1 cellular context compared by ENCODE assay signal in genomic region chr13:30421093-30422055, GRCh38.
A peak's percentile ranks its signal among the peaks of the same experiment; 100 is the strongest.
TF ChIP-seq lines count a peak whose summit lies in the region.

No MANE protein-coding gene starts in this region.

TF ChIP-seq in HEK293, 187 proteins besides CTCF, POLR2A, EP300 and RAD21 (continued from another document and continues in another):
- TF ChIP-seq ZNF513 (tag by site-specific recombination; IDR thresholded peaks at IDR 0.05) (no peak), GLIS1 (tag by site-specific recombination; IDR thresholded peaks at IDR 0.05) (no peak), HOXD13 (CRISPR knock-in tag; IDR thresholded peaks at IDR 0.05; ENCODE audit: borderline replicate concordance) (no peak), ZNF621 (tag by site-specific recombination; IDR thresholded peaks at IDR 0.05) (no peak), ZNF37A (tag by site-specific recombination; IDR thresholded peaks at IDR 0.05) (no peak), ZNF16 (tag by site-specific recombination; IDR thresholded peaks at IDR 0.05; ENCODE audit: low read depth) (no peak), ZNF114 (tag by site-specific recombination; IDR thresholded peaks at IDR 0.05) (no peak), ZNF548 (tag by site-specific recombination; IDR thresholded peaks at IDR 0.05) (no peak), ZNF26 (tag by site-specific recombination; IDR thresholded peaks at IDR 0.05) (no peak), ZEB2 (tag by site-specific recombination; IDR thresholded peaks at IDR 0.05) (0 out of 2 replicates have a peak, but pooled peaks have one; percentile 12), ZBTB11 (tag by site-specific recombination; conservative IDR thresholded peaks at IDR 0.05; ENCODE audit: low read depth) (no peak), ZBTB20 (tag by site-specific recombination; IDR thresholded peaks at IDR 0.05) (peak; percentile 87), FEZF1 (tag by site-specific recombination; IDR thresholded peaks at IDR 0.05) (no peak), ZBTB8A (tag by site-specific recombination; IDR thresholded peaks at IDR 0.05) (peak; percentile 79), ZNF157 (tag by site-specific recombination; IDR thresholded peaks at IDR 0.05) (no peak), ZNF580 (tag by site-specific recombination; IDR thresholded peaks at IDR 0.05) (no peak), ZNF843 (tag by site-specific recombination; IDR thresholded peaks at IDR 0.05) (no peak), ZFHX2 (tag by site-specific recombination; conservative IDR thresholded peaks at IDR 0.05) (peak; percentile 53; the same call in 1 of the 2 replicates), ZNF558 (tag by site-specific recombination; IDR thresholded peaks at IDR 0.05) (no peak), EGR2 (tag by site-specific recombination; IDR thresholded peaks at IDR 0.05; ENCODE audit: low read depth) (peak; percentile 78), ZNF174 (tag by site-specific recombination; IDR thresholded peaks at IDR 0.05) (no peak), ZFP41 (tag by site-specific recombination; IDR thresholded peaks at IDR 0.05; ENCODE audit: borderline replicate concordance) (no peak), ZNF394 (tag by site-specific recombination; IDR thresholded peaks at IDR 0.05; ENCODE audit: borderline replicate concordance) (no peak), WT1 (tag by site-specific recombination; IDR thresholded peaks at IDR 0.05) (no peak), REST (tag by site-specific recombination; IDR thresholded peaks at IDR 0.05) (no peak), PRDM1 (tag by site-specific recombination; IDR thresholded peaks at IDR 0.05) (no peak), ZNF544 (tag by site-specific recombination; IDR thresholded peaks at IDR 0.05) (no peak), ZNF24 (tag by site-specific recombination; IDR thresholded peaks at IDR 0.05) (no peak), AEBP2 (tag by site-specific recombination; IDR thresholded peaks at IDR 0.05; ENCODE audit: borderline replicate concordance) (no peak), ZNF133 (tag by site-specific recombination; IDR thresholded peaks at IDR 0.05) (no peak), ZNF660 (tag by site-specific recombination; IDR thresholded peaks at IDR 0.05) (0 out of 2 replicates have a peak, but pooled peaks have one; percentile 13), ZNF747 (tag by site-specific recombination; IDR thresholded peaks at IDR 0.05) (no peak), KLF1 (tag by site-specific recombination; IDR thresholded peaks at IDR 0.05) (peak; percentile 39; the same call in 1 of the 2 replicates), ZNF10 (tag by site-specific recombination; IDR thresholded peaks at IDR 0.05) (no peak), ZSCAN30 (tag by site-specific recombination; IDR thresholded peaks at IDR 0.05) (no peak), ZNF610 (tag by site-specific recombination; IDR thresholded peaks at IDR 0.05; ENCODE audit: borderline replicate concordance) (no peak), ZNF645 (tag by site-specific recombination; IDR thresholded peaks at IDR 0.05) (no peak), ZNF596 (tag by site-specific recombination; IDR thresholded peaks at IDR 0.05) (no peak), ZBTB21 (tag by site-specific recombination; IDR thresholded peaks at IDR 0.05) (no peak), IKZF3 (tag by site-specific recombination; IDR thresholded peaks at IDR 0.05) (peak; percentile 79), INSM2 (tag by site-specific recombination; IDR thresholded peaks at IDR 0.05) (0 out of 2 replicates have a peak, but pooled peaks have one; percentile 14), ZBTB6 (tag by site-specific recombination; IDR thresholded peaks at IDR 0.05) (no peak), ZBTB48 (tag by site-specific recombination; IDR thresholded peaks at IDR 0.05) (no peak), YY2 (tag by site-specific recombination; IDR thresholded peaks at IDR 0.05) (no peak), ZNF324 (tag by site-specific recombination; IDR thresholded peaks at IDR 0.05) (no peak), SP2 (tag by site-specific recombination; IDR thresholded peaks at IDR 0.05) (peak; percentile 61), SP3 (tag by site-specific recombination; IDR thresholded peaks at IDR 0.05) (peak; percentile 84), ZNF501 (tag by site-specific recombination; IDR thresholded peaks at IDR 0.05) (peak; percentile 60; the same call in 1 of the 2 replicates), ZNF530 (tag by site-specific recombination; IDR thresholded peaks at IDR 0.05; ENCODE audit: low read depth) (no peak)
